ENCODE assay signal across 1 cellular context in the genomic region with DNA sequence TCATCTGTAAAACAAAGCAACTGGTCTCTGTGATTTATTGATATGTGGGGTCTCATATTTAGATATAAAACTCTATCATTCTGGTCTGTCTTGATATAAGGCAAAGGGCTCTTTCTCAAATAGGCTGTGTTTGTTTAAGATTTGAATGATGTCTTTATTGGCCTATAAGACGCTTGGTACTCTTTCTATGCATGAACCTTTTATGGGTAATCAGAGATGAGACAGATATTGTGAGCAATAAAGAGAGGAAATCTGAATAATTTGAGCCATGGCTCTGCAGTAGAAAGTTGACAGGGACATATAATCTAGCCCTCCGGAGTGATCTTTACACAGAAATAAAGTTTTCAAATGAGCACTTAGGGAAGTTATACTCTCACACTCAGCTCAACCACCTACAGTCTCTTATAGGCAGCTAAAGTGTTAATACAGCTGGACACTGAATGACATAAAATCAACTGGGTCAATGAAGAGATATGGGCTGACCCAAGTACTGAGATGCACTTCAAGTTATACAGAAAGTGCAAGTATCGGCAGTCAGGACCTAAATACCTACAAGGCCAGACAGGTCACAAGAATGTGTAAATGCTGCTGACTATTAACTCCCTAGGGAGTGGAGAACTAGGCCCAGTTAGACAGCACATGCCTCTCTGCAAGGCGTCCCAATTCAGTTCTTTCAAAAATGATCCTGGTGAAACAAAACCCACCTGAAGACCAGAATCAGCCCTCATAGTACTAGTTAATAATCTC.
A peak's percentile ranks its signal among the peaks of the same experiment; 100 is the strongest.
TF ChIP-seq lines count a peak whose summit lies in the region.

No MANE protein-coding gene starts in this region.

TF ChIP-seq in GM12878, 131 proteins besides CTCF, POLR2A, EP300 and RAD21:
- TF ChIP-seq, protein P1, sequence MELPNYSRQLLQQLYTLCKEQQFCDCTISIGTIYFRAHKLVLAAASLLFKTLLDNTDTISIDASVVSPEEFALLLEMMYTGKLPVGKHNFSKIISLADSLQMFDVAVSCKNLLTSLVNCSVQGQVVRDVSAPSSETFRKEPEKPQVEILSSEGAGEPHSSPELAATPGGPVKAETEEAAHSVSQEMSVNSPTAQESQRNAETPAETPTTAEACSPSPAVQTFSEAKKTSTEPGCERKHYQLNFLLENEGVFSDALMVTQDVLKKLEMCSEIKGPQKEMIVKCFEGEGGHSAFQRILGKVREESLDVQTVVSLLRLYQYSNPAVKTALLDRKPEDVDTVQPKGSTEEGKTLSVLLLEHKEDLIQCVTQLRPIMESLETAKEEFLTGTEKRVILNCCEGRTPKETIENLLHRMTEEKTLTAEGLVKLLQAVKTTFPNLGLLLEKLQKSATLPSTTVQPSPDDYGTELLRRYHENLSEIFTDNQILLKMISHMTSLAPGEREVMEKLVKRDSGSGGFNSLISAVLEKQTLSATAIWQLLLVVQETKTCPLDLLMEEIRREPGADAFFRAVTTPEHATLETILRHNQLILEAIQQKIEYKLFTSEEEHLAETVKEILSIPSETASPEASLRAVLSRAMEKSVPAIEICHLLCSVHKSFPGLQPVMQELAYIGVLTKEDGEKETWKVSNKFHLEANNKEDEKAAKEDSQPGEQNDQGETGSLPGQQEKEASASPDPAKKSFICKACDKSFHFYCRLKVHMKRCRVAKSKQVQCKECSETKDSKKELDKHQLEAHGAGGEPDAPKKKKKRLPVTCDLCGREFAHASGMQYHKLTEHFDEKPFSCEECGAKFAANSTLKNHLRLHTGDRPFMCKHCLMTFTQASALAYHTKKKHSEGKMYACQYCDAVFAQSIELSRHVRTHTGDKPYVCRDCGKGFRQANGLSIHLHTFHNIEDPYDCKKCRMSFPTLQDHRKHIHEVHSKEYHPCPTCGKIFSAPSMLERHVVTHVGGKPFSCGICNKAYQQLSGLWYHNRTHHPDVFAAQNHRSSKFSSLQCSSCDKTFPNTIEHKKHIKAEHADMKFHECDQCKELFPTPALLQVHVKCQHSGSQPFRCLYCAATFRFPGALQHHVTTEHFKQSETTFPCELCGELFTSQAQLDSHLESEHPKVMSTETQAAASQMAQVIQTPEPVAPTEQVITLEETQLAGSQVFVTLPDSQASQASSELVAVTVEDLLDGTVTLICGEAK (IDR thresholded peaks at IDR 0.05; ENCODE audit: borderline replicate concordance), result 0 out of 2 replicates have a peak, but pooled peaks have one; percentile 46
- 0 out of 2 replicates have a peak, but pooled peaks have one; percentile 25 for TF ChIP-seq BMI1 (IDR thresholded peaks at IDR 0.05; ENCODE audit: borderline replicate concordance)
- TF ChIP-seq, protein P2, sequence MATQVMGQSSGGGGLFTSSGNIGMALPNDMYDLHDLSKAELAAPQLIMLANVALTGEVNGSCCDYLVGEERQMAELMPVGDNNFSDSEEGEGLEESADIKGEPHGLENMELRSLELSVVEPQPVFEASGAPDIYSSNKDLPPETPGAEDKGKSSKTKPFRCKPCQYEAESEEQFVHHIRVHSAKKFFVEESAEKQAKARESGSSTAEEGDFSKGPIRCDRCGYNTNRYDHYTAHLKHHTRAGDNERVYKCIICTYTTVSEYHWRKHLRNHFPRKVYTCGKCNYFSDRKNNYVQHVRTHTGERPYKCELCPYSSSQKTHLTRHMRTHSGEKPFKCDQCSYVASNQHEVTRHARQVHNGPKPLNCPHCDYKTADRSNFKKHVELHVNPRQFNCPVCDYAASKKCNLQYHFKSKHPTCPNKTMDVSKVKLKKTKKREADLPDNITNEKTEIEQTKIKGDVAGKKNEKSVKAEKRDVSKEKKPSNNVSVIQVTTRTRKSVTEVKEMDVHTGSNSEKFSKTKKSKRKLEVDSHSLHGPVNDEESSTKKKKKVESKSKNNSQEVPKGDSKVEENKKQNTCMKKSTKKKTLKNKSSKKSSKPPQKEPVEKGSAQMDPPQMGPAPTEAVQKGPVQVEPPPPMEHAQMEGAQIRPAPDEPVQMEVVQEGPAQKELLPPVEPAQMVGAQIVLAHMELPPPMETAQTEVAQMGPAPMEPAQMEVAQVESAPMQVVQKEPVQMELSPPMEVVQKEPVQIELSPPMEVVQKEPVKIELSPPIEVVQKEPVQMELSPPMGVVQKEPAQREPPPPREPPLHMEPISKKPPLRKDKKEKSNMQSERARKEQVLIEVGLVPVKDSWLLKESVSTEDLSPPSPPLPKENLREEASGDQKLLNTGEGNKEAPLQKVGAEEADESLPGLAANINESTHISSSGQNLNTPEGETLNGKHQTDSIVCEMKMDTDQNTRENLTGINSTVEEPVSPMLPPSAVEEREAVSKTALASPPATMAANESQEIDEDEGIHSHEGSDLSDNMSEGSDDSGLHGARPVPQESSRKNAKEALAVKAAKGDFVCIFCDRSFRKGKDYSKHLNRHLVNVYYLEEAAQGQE (IDR thresholded peaks at IDR 0.05; ENCODE audit: low read depth, low read length), result no peak
- no peak for TF ChIP-seq POU2F2 (IDR thresholded peaks at IDR 0.05; ENCODE audit: borderline replicate concordance, low read depth, low read length)
- peak; percentile 80 for TF ChIP-seq MEF2B (IDR thresholded peaks at IDR 0.05; ENCODE audit: partially characterized antibody, poor library complexity, severe bottlenecking)
- TF ChIP-seq BHLHE40 (IDR thresholded peaks at IDR 0.05; ENCODE audit: borderline replicate concordance in 1 of 2, low read depth in 2 of 2, low read length in 1 of 2), result peak in 1 of 2 experiments; percentile 24; a peak in 1 of 4 replicates
- TF ChIP-seq NR2F1 (conservative IDR thresholded peaks at IDR 0.05), result peak; percentile 76
- TF ChIP-seq, protein P3, sequence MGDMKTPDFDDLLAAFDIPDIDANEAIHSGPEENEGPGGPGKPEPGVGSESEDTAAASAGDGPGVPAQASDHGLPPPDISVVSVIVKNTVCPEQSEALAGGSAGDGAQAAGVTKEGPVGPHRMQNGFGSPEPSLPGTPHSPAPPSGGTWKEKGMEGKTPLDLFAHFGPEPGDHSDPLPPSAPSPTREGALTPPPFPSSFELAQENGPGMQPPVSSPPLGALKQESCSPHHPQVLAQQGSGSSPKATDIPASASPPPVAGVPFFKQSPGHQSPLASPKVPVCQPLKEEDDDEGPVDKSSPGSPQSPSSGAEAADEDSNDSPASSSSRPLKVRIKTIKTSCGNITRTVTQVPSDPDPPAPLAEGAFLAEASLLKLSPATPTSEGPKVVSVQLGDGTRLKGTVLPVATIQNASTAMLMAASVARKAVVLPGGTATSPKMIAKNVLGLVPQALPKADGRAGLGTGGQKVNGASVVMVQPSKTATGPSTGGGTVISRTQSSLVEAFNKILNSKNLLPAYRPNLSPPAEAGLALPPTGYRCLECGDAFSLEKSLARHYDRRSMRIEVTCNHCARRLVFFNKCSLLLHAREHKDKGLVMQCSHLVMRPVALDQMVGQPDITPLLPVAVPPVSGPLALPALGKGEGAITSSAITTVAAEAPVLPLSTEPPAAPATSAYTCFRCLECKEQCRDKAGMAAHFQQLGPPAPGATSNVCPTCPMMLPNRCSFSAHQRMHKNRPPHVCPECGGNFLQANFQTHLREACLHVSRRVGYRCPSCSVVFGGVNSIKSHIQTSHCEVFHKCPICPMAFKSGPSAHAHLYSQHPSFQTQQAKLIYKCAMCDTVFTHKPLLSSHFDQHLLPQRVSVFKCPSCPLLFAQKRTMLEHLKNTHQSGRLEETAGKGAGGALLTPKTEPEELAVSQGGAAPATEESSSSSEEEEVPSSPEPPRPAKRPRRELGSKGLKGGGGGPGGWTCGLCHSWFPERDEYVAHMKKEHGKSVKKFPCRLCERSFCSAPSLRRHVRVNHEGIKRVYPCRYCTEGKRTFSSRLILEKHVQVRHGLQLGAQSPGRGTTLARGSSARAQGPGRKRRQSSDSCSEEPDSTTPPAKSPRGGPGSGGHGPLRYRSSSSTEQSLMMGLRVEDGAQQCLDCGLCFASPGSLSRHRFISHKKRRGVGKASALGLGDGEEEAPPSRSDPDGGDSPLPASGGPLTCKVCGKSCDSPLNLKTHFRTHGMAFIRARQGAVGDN (IDR thresholded peaks at IDR 0.05), result peak; percentile 28; the same call in 1 of the 2 replicates
- TF ChIP-seq, protein P4, sequence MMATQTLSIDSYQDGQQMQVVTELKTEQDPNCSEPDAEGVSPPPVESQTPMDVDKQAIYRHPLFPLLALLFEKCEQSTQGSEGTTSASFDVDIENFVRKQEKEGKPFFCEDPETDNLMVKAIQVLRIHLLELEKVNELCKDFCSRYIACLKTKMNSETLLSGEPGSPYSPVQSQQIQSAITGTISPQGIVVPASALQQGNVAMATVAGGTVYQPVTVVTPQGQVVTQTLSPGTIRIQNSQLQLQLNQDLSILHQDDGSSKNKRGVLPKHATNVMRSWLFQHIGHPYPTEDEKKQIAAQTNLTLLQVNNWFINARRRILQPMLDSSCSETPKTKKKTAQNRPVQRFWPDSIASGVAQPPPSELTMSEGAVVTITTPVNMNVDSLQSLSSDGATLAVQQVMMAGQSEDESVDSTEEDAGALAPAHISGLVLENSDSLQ (IDR thresholded peaks at IDR 0.05), result 0 out of 2 replicates have a peak, but pooled peaks have one; percentile 19
